In the genomic region with DNA sequence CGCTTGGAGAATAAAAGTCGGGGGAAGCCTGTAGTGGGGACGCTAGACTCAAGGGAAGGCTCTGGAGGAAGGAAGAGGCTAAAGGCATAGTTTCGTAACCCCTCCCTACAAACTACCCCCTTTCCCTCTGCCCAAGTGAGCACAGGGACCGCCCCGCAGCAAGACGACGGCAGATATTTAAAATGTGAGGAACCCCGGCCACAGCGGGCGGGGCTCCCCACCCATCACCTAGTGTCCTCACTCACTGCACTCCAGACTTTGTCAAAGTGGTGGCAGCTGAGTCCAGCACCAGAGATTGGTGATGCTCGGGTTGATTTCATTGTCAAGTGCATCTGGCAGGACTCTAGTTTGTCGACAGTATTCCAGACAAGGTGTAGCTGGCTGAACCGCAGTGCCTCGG, we compare ENCODE assay signal across 26 cellular contexts.
DNase-seq lines count a peak whose midpoint lies in the region; ATAC-seq and TF ChIP-seq lines count a peak whose summit lies in the region.
"Had no signal": no experiment of that assay in that cellular context is flagged by ENCODE, and none has a peak within 500 bp of the region (broad histone marks: within the 10 kb centered on the region; RNA-seq: fewer than 3 reads in every experiment).

No MANE protein-coding gene starts in this region.

- peaks cover 5% of the 10 kb centered on the region for H3K36me3 Mint-ChIP-seq in Caco-2 (ENCODE audit: insufficient read depth, unreplicated experiment)
- no peaks in the 10 kb centered on the region for H3K36me3 Mint-ChIP-seq in activated T-cell treated with anti-CD3 and anti-CD28 coated beads, Interleukin-2, amount 50 U/mL, for 72 hours (ENCODE audit: insufficient read depth in 2 of 2)
- H3K36me3 Mint-ChIP-seq: activated CD4-positive, alpha-beta memory T cell treated with anti-CD3 and anti-CD28 coated beads for 36 hours; activated naive CD8-positive, alpha-beta T cell treated with anti-CD3 and anti-CD28 coated beads, Interleukin-2, amount 10 ng/mL, durations not matched to agents 7 days and 5 days; immature natural killer cell; mesothelial cell of epicardium; natural killer cell had no signal

- H2AFZ ChIP-seq in PC-3 (ENCODE audit: low read length) = no peak overlapping the region

- no peak overlapping the region for H3K27ac ChIP-seq in PC-3 (ENCODE audit: low read length)
- H3K27ac ChIP-seq: BLaER1, gastrocnemius medialis, left ventricle myocardium inferior, SK-N-MC, suprapubic skin had no signal

- POLR2A ChIA-PET in Caco-2 (lab: Charles Lee) = no interaction called here
- POLR2A ChIA-PET in PC-3 (lab: Charles Lee; ENCODE audit: unreplicated experiment) = no interaction called here

- H3K9me2 ChIP-seq in PC-3 (replicated peaks; ENCODE audit: low read length) = no peaks in the 10 kb centered on the region

- no peak overlapping the region for H3K9ac ChIP-seq in PC-3 (ENCODE audit: low read length)
- H3K9ac ChIP-seq: BLaER1 had no signal

- H3K4me3 Mint-ChIP-seq in Caco-2 (ENCODE audit: unreplicated experiment) = no peak overlapping the region
- no peak overlapping the region for H3K4me3 Mint-ChIP-seq in activated T-cell treated with anti-CD3 and anti-CD28 coated beads, Interleukin-2, amount 50 U/mL, for 72 hours
- H3K4me3 Mint-ChIP-seq: activated CD4-positive, alpha-beta memory T cell treated with anti-CD3 and anti-CD28 coated beads for 36 hours; activated naive CD8-positive, alpha-beta T cell treated with anti-CD3 and anti-CD28 coated beads, Interleukin-2, amount 10 ng/mL, durations not matched to agents 7 days and 5 days; immature natural killer cell; mesothelial cell of epicardium; natural killer cell had no signal

- H3K9me3 ChIP-seq in Caco-2 (no peaks in the 10 kb centered on the region), PC-3 (ENCODE audit: low read length) (no peaks in the 10 kb centered on the region)
- H3K9me3 ChIP-seq: BLaER1, gastrocnemius medialis, left ventricle myocardium inferior, suprapubic skin had no signal

- H3K4me1 ChIP-seq in Caco-2 (peaks cover 32% of the 10 kb centered on the region), PC-3 (ENCODE audit: insufficient read depth, low read length) (peaks cover 18% of the 10 kb centered on the region)
- H3K4me1 ChIP-seq: BLaER1, gastrocnemius medialis had no signal

- no peaks in the 10 kb centered on the region for H3K9me3 Mint-ChIP-seq in Caco-2 (ENCODE audit: unreplicated experiment)
- H3K9me3 Mint-ChIP-seq in activated T-cell treated with anti-CD3 and anti-CD28 coated beads, Interleukin-2, amount 50 U/mL, for 72 hours = no peaks in the 10 kb centered on the region
- H3K9me3 Mint-ChIP-seq: activated CD4-positive, alpha-beta memory T cell treated with anti-CD3 and anti-CD28 coated beads for 36 hours; activated naive CD8-positive, alpha-beta T cell treated with anti-CD3 and anti-CD28 coated beads, Interleukin-2, amount 10 ng/mL, durations not matched to agents 7 days and 5 days; immature natural killer cell; mesothelial cell of epicardium; natural killer cell had no signal

- H3K4me3 ChIP-seq in Caco-2 (ENCODE audit: low read depth, low read length) (no peak overlapping the region), PC-3 (ENCODE audit: low read length) (no peak overlapping the region)
- H3K4me3 ChIP-seq: BLaER1, gastrocnemius medialis, left ventricle myocardium inferior, SK-N-MC, suprapubic skin had no signal

- H3K27ac Mint-ChIP-seq in Caco-2 (ENCODE audit: unreplicated experiment) = peak overlapping the region; percentile 7
- H3K27ac Mint-ChIP-seq in activated T-cell treated with anti-CD3 and anti-CD28 coated beads, Interleukin-2, amount 50 U/mL, for 72 hours = no peak overlapping the region
- H3K27ac Mint-ChIP-seq: activated CD4-positive, alpha-beta memory T cell treated with anti-CD3 and anti-CD28 coated beads for 36 hours; activated naive CD8-positive, alpha-beta T cell treated with anti-CD3 and anti-CD28 coated beads, Interleukin-2, amount 10 ng/mL, durations not matched to agents 7 days and 5 days; immature natural killer cell; mesothelial cell of epicardium; natural killer cell had no signal

- intact Hi-C loops in Caco-2 (cut with micrococcal nuclease; ENCODE audit: unreplicated experiment) (no loop called here), PC-3 (cut with micrococcal nuclease) (no loop called here), posterior vena cava (cut with DNase I) (no loop called here)

- no peaks in the 10 kb centered on the region for H4K20me1 ChIP-seq in PC-3 (ENCODE audit: low read length)

- TF ChIP-seq CTCF in Caco-2 (IDR thresholded peaks at IDR 0.05; ENCODE audit: insufficient read depth in 1 of 2, low read depth in 1 of 2, low read length in 1 of 2, severe bottlenecking in 1 of 2, unreplicated experiment in 1 of 2) (no peak), PC-3 (conservative IDR thresholded peaks at IDR 0.05; ENCODE audit: low read depth, low read length) (no peak)

- DNase-seq in Caco-2 (no peak), PC-3 (no peak), left lobe of liver (ENCODE audit: low spot score) (no peak), posterior vena cava (ENCODE audit: low spot score) (peak; percentile 59), ecto neural progenitor cell (ENCODE audit: low spot score) (no peak), kidney glomerular epithelial cell (lab: John Stamatoyannopoulos, UW) (no peak)
- DNase-seq in activated T-cell treated with anti-CD3 and anti-CD28 coated beads, Interleukin-2, amount 50 U/mL, for 72 hours = no peak
- DNase-seq: activated CD4-positive, alpha-beta memory T cell treated with anti-CD3 and anti-CD28 coated beads for 36 hours; activated CD4-positive, CD25-positive, alpha-beta regulatory T cell treated with anti-CD3 and anti-CD28 coated beads, Interleukin-2, amount 50 U/mL, for 72 hours; activated naive CD8-positive, alpha-beta T cell treated with anti-CD3 and anti-CD28 coated beads, Interleukin-2, amount 10 ng/mL, durations not matched to agents 7 days and 5 days; central memory CD4-positive, alpha-beta T cell; dermis blood vessel endothelial cell; gastrocnemius medialis; hypothalamus; immature natural killer cell; IMR-90; left ventricle myocardium inferior; natural killer cell; NCI-H2029; NCI-H2227 treated with DMSO at 0.1 percent for 48 hours; stimulated activated CD4-positive, alpha-beta T cell treated with anti-CD3 and anti-CD28 coated beads, Interleukin-4, amount 100 ng/mL, for 1 hour had no signal

- H3K27me3 ChIP-seq in Caco-2 (replicated peaks; ENCODE audit: control insufficient read depth, insufficient read depth, low read length) (no peaks in the 10 kb centered on the region), PC-3 (ENCODE audit: low read length) (no peaks in the 10 kb centered on the region)
- H3K27me3 ChIP-seq: BLaER1, gastrocnemius medialis, suprapubic skin had no signal

- no peaks in the 10 kb centered on the region for H3K79me2 ChIP-seq in PC-3 (ENCODE audit: low read length)

- no TSS peak for BruUV-seq in Caco-2 (replicated peaks; lab: Mats Ljungman, UMichigan)
- BruUV-seq in PC-3 (replicated peaks; lab: Mats Ljungman, UMichigan) = no TSS peak

- H3K4me2 ChIP-seq in PC-3 (ENCODE audit: low read length) = peak overlapping the region; percentile 74; the same call in 1 of the 2 replicates
- H3K4me2 ChIP-seq: BLaER1 had no signal

- H3K36me3 ChIP-seq in Caco-2 (ENCODE audit: control insufficient read depth, insufficient read depth, low read length) (no peaks in the 10 kb centered on the region), PC-3 (ENCODE audit: low read depth, low read length) (no peaks in the 10 kb centered on the region)
- H3K36me3 ChIP-seq: BLaER1, gastrocnemius medialis, left ventricle myocardium inferior, suprapubic skin had no signal

- ATAC-seq in PC-3 (no peak), left lobe of liver (peak; percentile 3), HG03520 (IDR thresholded peaks at IDR 0.05; ENCODE audit: unreplicated experiment) (no peak)
- no peak for ATAC-seq in activated T-cell treated with anti-CD3 and anti-CD28 coated beads, Interleukin-2, amount 50 U/mL, for 72 hours (replicated peaks in 1 of 2)
- ATAC-seq: gastrocnemius medialis, natural killer cell had no signal

- no peaks in the 10 kb centered on the region for H3F3A ChIP-seq in PC-3 (ENCODE audit: low read length, unreplicated experiment)

- no peaks in the 10 kb centered on the region for H3K27me3 Mint-ChIP-seq in Caco-2 (ENCODE audit: insufficient read depth, unreplicated experiment)
- no peaks in the 10 kb centered on the region for H3K27me3 Mint-ChIP-seq in activated T-cell treated with anti-CD3 and anti-CD28 coated beads, Interleukin-2, amount 50 U/mL, for 72 hours (ENCODE audit: low read depth)
- H3K27me3 Mint-ChIP-seq: activated CD4-positive, alpha-beta memory T cell treated with anti-CD3 and anti-CD28 coated beads for 36 hours; activated naive CD8-positive, alpha-beta T cell treated with anti-CD3 and anti-CD28 coated beads, Interleukin-2, amount 10 ng/mL, durations not matched to agents 7 days and 5 days had no signal

- CTCF ChIA-PET in Caco-2 (lab: Charles Lee) (no interaction called here), PC-3 (lab: Charles Lee) (no interaction called here)

- peaks cover 17% of the 10 kb centered on the region for H3K4me1 Mint-ChIP-seq in Caco-2 (ENCODE audit: low read depth, unreplicated experiment)
- H3K4me1 Mint-ChIP-seq in activated T-cell treated with anti-CD3 and anti-CD28 coated beads, Interleukin-2, amount 50 U/mL, for 72 hours (ENCODE audit: low read depth) = peaks cover 5% of the 10 kb centered on the region
- H3K4me1 Mint-ChIP-seq: activated naive CD8-positive, alpha-beta T cell treated with anti-CD3 and anti-CD28 coated beads, Interleukin-2, amount 10 ng/mL, durations not matched to agents 7 days and 5 days had no signal
